15 cellular contexts compared by ENCODE assay signal in the genomic region with DNA sequence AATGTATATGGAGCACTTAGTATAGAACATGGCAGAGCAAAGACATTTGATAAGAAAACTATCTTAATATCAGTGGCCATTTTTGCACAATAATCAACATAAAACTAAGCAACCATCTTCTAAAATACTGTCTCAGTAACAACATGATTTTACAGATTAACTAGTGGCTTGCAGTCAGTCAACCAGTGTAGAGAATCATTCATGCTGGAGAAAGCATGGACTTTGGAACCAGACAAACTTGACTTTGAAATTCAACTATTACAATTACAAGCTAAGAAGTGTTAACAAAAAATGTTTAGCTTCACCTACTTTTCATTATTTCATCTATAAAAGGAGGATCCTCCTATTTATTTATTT.
"Had no signal": no experiment of that assay in that cellular context is flagged by ENCODE, and none has a peak within 500 bp of the region (broad histone marks: within the 10 kb centered on the region; RNA-seq: fewer than 3 reads in every experiment).

No MANE protein-coding gene starts in this region.

- H3K4me1 ChIP-seq: foreskin keratinocyte had no signal

- H3K36me3 ChIP-seq: brain microvascular endothelial cell, tibial nerve had no signal

- H3K4me3 ChIP-seq: tibial nerve had no signal

- H3K27ac Mint-ChIP-seq: activated CD8-positive, alpha-beta memory T cell treated with anti-CD3 and anti-CD28 coated beads, Interleukin-2, amount 10 ng/mL, durations not matched to agents 7 days and 5 days; activated naive CD4-positive, alpha-beta T cell treated with anti-CD3 and anti-CD28 coated beads, Interleukin-2, amount 50 U/mL, for 24 hours; activated T-cell treated with anti-CD3 and anti-CD28 coated beads, Interleukin-2, amount 50 U/mL, for 24 hours; memory B cell; natural killer cell treated with Interleukin-12 subunit alpha and Interleukin-12 subunit beta and Interleukin-15 and Interleukin-18, amount 100 ng/mL, for 72 hours had no signal

- H3K27me3 ChIP-seq: brain microvascular endothelial cell, foreskin keratinocyte, tibial nerve had no signal

- H3K9me3 ChIP-seq: tibial nerve had no signal

- H3K4me1 Mint-ChIP-seq: activated CD8-positive, alpha-beta memory T cell treated with anti-CD3 and anti-CD28 coated beads, Interleukin-2, amount 10 ng/mL, durations not matched to agents 7 days and 5 days; activated naive CD4-positive, alpha-beta T cell treated with anti-CD3 and anti-CD28 coated beads, Interleukin-2, amount 50 U/mL, for 24 hours; memory B cell had no signal

- H3K27me3 Mint-ChIP-seq: activated CD8-positive, alpha-beta memory T cell treated with anti-CD3 and anti-CD28 coated beads, Interleukin-2, amount 10 ng/mL, durations not matched to agents 7 days and 5 days; activated naive CD4-positive, alpha-beta T cell treated with anti-CD3 and anti-CD28 coated beads, Interleukin-2, amount 50 U/mL, for 24 hours; activated T-cell treated with anti-CD3 and anti-CD28 coated beads, Interleukin-2, amount 50 U/mL, for 24 hours; memory B cell; natural killer cell treated with Interleukin-12 subunit alpha and Interleukin-12 subunit beta and Interleukin-15 and Interleukin-18, amount 100 ng/mL, for 72 hours had no signal

- H3K9me3 Mint-ChIP-seq: activated naive CD4-positive, alpha-beta T cell treated with anti-CD3 and anti-CD28 coated beads, Interleukin-2, amount 50 U/mL, for 24 hours; memory B cell; natural killer cell treated with Interleukin-12 subunit alpha and Interleukin-12 subunit beta and Interleukin-15 and Interleukin-18, amount 100 ng/mL, for 72 hours had no signal

- H3K4me3 Mint-ChIP-seq: activated CD8-positive, alpha-beta memory T cell treated with anti-CD3 and anti-CD28 coated beads, Interleukin-2, amount 10 ng/mL, durations not matched to agents 7 days and 5 days; activated naive CD4-positive, alpha-beta T cell treated with anti-CD3 and anti-CD28 coated beads, Interleukin-2, amount 50 U/mL, for 24 hours; activated T-cell treated with anti-CD3 and anti-CD28 coated beads, Interleukin-2, amount 50 U/mL, for 24 hours; memory B cell; natural killer cell treated with Interleukin-12 subunit alpha and Interleukin-12 subunit beta and Interleukin-15 and Interleukin-18, amount 100 ng/mL, for 72 hours had no signal

- H3K36me3 Mint-ChIP-seq: natural killer cell treated with Interleukin-12 subunit alpha and Interleukin-12 subunit beta and Interleukin-15 and Interleukin-18, amount 100 ng/mL, for 72 hours had no signal

- FAIRE-seq: endometrium had no signal

- DNase-seq: activated CD4-positive, alpha-beta T cell treated with anti-CD3 and anti-CD28 coated beads, Interleukin-2, amount 50 U/mL, for 48 hours; activated CD4-positive, CD25-positive, alpha-beta regulatory T cell treated with anti-CD3 and anti-CD28 coated beads, Interleukin-2, amount 50 U/mL, for 72 hours; activated CD8-positive, alpha-beta memory T cell treated with anti-CD3 and anti-CD28 coated beads, Interleukin-2, amount 10 ng/mL, durations not matched to agents 7 days and 5 days; activated effector memory CD4-positive, alpha-beta T cell treated with Interleukin-2 at 50 U/mL for 16 hours; activated T-cell treated with anti-CD3 and anti-CD28 coated beads, Interleukin-2, amount 50 U/mL, for 24 hours; amniotic stem cell; brain microvascular endothelial cell; foreskin keratinocyte; kidney glomerular epithelial cell; T-helper 9 cell had no signal

- ATAC-seq: activated CD8-positive, alpha-beta memory T cell treated with anti-CD3 and anti-CD28 coated beads, Interleukin-2, amount 10 ng/mL, durations not matched to agents 7 days and 5 days; foreskin keratinocyte; natural killer cell treated with Interleukin-12 subunit alpha and Interleukin-12 subunit beta and Interleukin-15 and Interleukin-18, amount 100 ng/mL, for 72 hours had no signal

- H3K27ac ChIP-seq: brain microvascular endothelial cell, foreskin keratinocyte had no signal
